14 cellular contexts compared by ENCODE assay signal in the genomic region with DNA sequence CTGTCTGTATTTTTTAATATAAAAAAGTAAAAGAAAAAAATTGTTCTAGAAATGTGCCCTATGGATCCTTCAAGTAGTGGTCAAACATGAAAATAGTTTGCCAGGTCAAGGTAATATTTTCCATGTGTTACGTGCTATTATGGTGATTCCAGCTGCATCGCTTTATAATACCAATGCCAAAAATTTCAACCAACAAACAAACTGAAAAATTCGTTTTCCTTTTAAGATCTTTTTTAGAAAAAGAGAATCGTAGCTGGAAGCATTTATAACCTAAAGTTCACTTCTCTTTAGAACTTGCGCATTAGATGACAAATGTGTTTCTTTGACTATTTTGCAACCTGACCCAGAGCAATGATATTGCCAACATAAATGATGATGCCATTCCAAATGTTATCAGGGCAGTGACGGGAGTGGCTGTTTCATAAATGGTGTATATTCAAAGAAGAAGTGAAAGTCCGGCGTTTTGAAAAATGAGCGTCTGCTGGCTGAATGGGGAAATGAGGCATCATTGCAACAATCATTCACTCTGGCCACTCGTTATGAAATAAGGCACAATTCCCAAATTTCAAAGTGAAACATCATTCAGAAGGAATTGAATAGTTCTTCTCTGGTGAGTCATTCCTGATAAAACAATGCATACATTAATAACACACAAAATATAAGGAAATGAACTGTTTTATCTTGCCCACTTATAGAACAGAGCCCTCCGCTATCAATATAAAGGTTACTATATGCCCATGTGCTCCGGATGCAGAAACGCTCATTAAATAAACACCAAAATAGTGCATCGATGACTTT.
DNase-seq lines count a peak whose midpoint lies in the region; ATAC-seq and TF ChIP-seq lines count a peak whose summit lies in the region.
"Had no signal": no experiment of that assay in that cellular context is flagged by ENCODE, and none has a peak within 500 bp of the region (broad histone marks: within the 10 kb centered on the region; RNA-seq: fewer than 3 reads in every experiment).

No MANE protein-coding gene starts in this region.

- peak; percentile 77 for DNase-seq in IMR-90
- DNase-seq in SKM-1 treated with dmso at 0.1 percent for 144 hours (lab: John Stamatoyannopoulos, UW; ENCODE audit: unreplicated experiment): peak; percentile 92
- peak; percentile 97 for DNase-seq in fibroblast of the aortic adventitia (ENCODE audit: low read depth)
- DNase-seq in thoracic aorta (ENCODE audit: low spot score): peak; percentile 25
- DNase-seq in NCI-H2107 (lab: John Stamatoyannopoulos, UW): no peak
- no peak for DNase-seq in activated CD4-positive, alpha-beta T cell treated with anti-CD3 and anti-CD28 coated beads, Interleukin-2, amount 10 ng/mL, durations not matched to agents 7 days and 5 days
- no peak for DNase-seq in CD8-positive, alpha-beta T cell
- DNase-seq: activated CD4-positive, alpha-beta memory T cell treated with anti-CD3 and anti-CD28 coated beads, Interleukin-2, amount 10 ng/mL, durations not matched to agents 7 days and 5 days; activated naive CD4-positive, alpha-beta T cell treated with anti-CD3 and anti-CD28 coated beads, Interleukin-2, amount 50 U/mL, for 16 hours; DMS79 treated with DMSO at 0.1 percent for 48 hours; NCI-H1092; NCI-H82; T-helper 2 cell had no signal

- no peaks in the 10 kb centered on the region for H3K9me1 ChIP-seq in IMR-90 (ENCODE audit: insufficient read depth, low read length)

- H2AK9ac ChIP-seq in IMR-90 (replicated peaks; ENCODE audit: low read depth, low read length, poor library complexity): no peak overlapping the region

- WGBS in IMR-90 (ENCODE audit: extremely low coverage in 2 of 2, insufficient read length in 1 of 2), 2 experiments: 74% methylated on average over 3 of the region's 14 CpGs; no CpG with 5 or more reads in 1 of the 2 experiments

- ATAC-seq in IMR-90 (ENCODE audit: low read depth) (peak; percentile 76), thoracic aorta (ENCODE audit: insufficient number of reproducible peaks, low FRiP score, low read depth) (peak; percentile 62), HG02588 (IDR thresholded peaks at IDR 0.05; ENCODE audit: unreplicated experiment) (no peak)
- no peak for ATAC-seq in CD8-positive, alpha-beta T cell

- H3K4me1 ChIP-seq in IMR-90 (ENCODE audit: control insufficient read depth, insufficient read depth, low read length) (no peaks in the 10 kb centered on the region), thoracic aorta (ENCODE audit: control insufficient read depth in 1 of 2, low read depth in 2 of 2) (peaks cover 3 to 14% of the 10 kb centered on the region in 2 donors)
- no peaks in the 10 kb centered on the region for H3K4me1 ChIP-seq in CD8-positive, alpha-beta T cell (ENCODE audit: insufficient read depth, low read length)

- no peaks in the 10 kb centered on the region for H3K4me1 Mint-ChIP-seq in activated CD4-positive, alpha-beta T cell treated with anti-CD3 and anti-CD28 coated beads, Interleukin-2, amount 10 ng/mL, durations not matched to agents 7 days and 5 days
- no peaks in the 10 kb centered on the region for H3K4me1 Mint-ChIP-seq in CD8-positive, alpha-beta T cell (ENCODE audit: low read depth)
- H3K4me1 Mint-ChIP-seq: activated CD4-positive, alpha-beta memory T cell treated with anti-CD3 and anti-CD28 coated beads, Interleukin-2, amount 10 ng/mL, durations not matched to agents 7 days and 5 days had no signal

- no peaks in the 10 kb centered on the region for H3K79me1 ChIP-seq in IMR-90 (ENCODE audit: low read depth in 1 of 2, low read length in 2 of 2)

- TF ChIP-seq POLR2A in IMR-90 (IDR thresholded peaks at IDR 0.05; ENCODE audit: low read depth, low read length): no peak

- no peak overlapping the region for H4K5ac ChIP-seq in IMR-90 (ENCODE audit: low read depth, low read length)

- H2AK5ac ChIP-seq in IMR-90 (ENCODE audit: low read depth, low read length): no peak overlapping the region

- peak overlapping the region; percentile 56 for H3K14ac ChIP-seq in IMR-90 (replicated peaks; ENCODE audit: low read depth, low read length)

- no peak overlapping the region for H2BK15ac ChIP-seq in IMR-90 (ENCODE audit: low read depth, low read length)

- no peak for TF ChIP-seq RAD21 in IMR-90 (IDR thresholded peaks at IDR 0.05; ENCODE audit: low read length)

- H4K20me1 ChIP-seq in IMR-90 (ENCODE audit: insufficient read depth, low read length): no peaks in the 10 kb centered on the region

- H3K56ac ChIP-seq in IMR-90 (ENCODE audit: extremely low read depth, insufficient read depth, low read length): no peak overlapping the region

- BruUV-seq in IMR-90 (replicated peaks; lab: Mats Ljungman, UMichigan): no TSS peak

- no peak overlapping the region for H3K23ac ChIP-seq in IMR-90 (ENCODE audit: low read depth, low read length)

- POLR2A ChIA-PET in IMR-90 (lab: Charles Lee; ENCODE audit: unreplicated experiment): no interaction called here
- POLR2A ChIA-PET in activated CD4-positive, alpha-beta T cell treated with anti-CD3 and anti-CD28 coated beads, Interleukin-2, amount 10 ng/mL, durations not matched to agents 7 days and 5 days (lab: Charles Lee): no interaction called here
- POLR2A ChIA-PET in CD8-positive, alpha-beta T cell (lab: Charles Lee): no interaction called here

- H3K27me3 ChIP-seq in IMR-90 (ENCODE audit: control insufficient read depth, insufficient read depth, low read length) (no peaks in the 10 kb centered on the region), thoracic aorta (replicated peaks; ENCODE audit: insufficient read depth) (no peaks in the 10 kb centered on the region)
- no peaks in the 10 kb centered on the region for H3K27me3 ChIP-seq in CD8-positive, alpha-beta T cell (ENCODE audit: insufficient read depth, low read length)

- H3K36me3 ChIP-seq in IMR-90 (ENCODE audit: control insufficient read depth, insufficient read depth, low read length) (no peaks in the 10 kb centered on the region), thoracic aorta (no peaks in the 10 kb centered on the region)
- H3K36me3 ChIP-seq in CD8-positive, alpha-beta T cell (ENCODE audit: insufficient read depth, low read length): no peaks in the 10 kb centered on the region

- no peaks in the 10 kb centered on the region for H3K27me3 Mint-ChIP-seq in activated CD4-positive, alpha-beta T cell treated with anti-CD3 and anti-CD28 coated beads, Interleukin-2, amount 10 ng/mL, durations not matched to agents 7 days and 5 days
- peaks cover 9% of the 10 kb centered on the region for H3K27me3 Mint-ChIP-seq in CD8-positive, alpha-beta T cell (ENCODE audit: low read depth)

- intact Hi-C loops in IMR-90 (cut with micrococcal nuclease): no loop called here
- intact Hi-C loops in CD8-positive, alpha-beta T cell (cut with DNase I, micrococcal nuclease): no loop called here

- peak overlapping the region; percentile 58; the same call in 1 of the 2 replicates for H3K4me2 ChIP-seq in IMR-90 (ENCODE audit: low read depth, low read length)

- H3K9me3 ChIP-seq in IMR-90 (ENCODE audit: control insufficient read depth, insufficient read depth, low read length): no peaks in the 10 kb centered on the region
- H3K9me3 ChIP-seq in thoracic aorta: no peaks in the 10 kb centered on the region
- no peaks in the 10 kb centered on the region for H3K9me3 ChIP-seq in CD8-positive, alpha-beta T cell (ENCODE audit: low read length)

- in situ Hi-C loops in IMR-90 (cut with MboI; ENCODE audit: low sequenced_read_pairs): no loop called here

- no peak overlapping the region for H3K4me3 Mint-ChIP-seq in activated CD4-positive, alpha-beta T cell treated with anti-CD3 and anti-CD28 coated beads, Interleukin-2, amount 10 ng/mL, durations not matched to agents 7 days and 5 days
- H3K4me3 Mint-ChIP-seq in CD8-positive, alpha-beta T cell: no peak overlapping the region
- H3K4me3 Mint-ChIP-seq: activated CD4-positive, alpha-beta memory T cell treated with anti-CD3 and anti-CD28 coated beads, Interleukin-2, amount 10 ng/mL, durations not matched to agents 7 days and 5 days had no signal

- dilution Hi-C loops in IMR-90 (cut with HindIII; ENCODE audit: low sequenced_read_pairs, unreplicated experiment): no loop called here

- H4K8ac ChIP-seq in IMR-90 (ENCODE audit: low read depth in 2 of 2, low read length in 2 of 2): peak overlapping the region; percentile 2 to 32; a peak in 2 of 4 replicates

- no peak overlapping the region for H3K27ac Mint-ChIP-seq in activated CD4-positive, alpha-beta T cell treated with anti-CD3 and anti-CD28 coated beads, Interleukin-2, amount 10 ng/mL, durations not matched to agents 7 days and 5 days
- no peak overlapping the region for H3K27ac Mint-ChIP-seq in CD8-positive, alpha-beta T cell
- H3K27ac Mint-ChIP-seq: activated CD4-positive, alpha-beta memory T cell treated with anti-CD3 and anti-CD28 coated beads, Interleukin-2, amount 10 ng/mL, durations not matched to agents 7 days and 5 days had no signal

- no peak overlapping the region for H3K4ac ChIP-seq in IMR-90 (ENCODE audit: low read depth, low read length)

- peak overlapping the region; percentile 64 for H2BK5ac ChIP-seq in IMR-90 (ENCODE audit: low read depth, low read length, poor library complexity, severe bottlenecking)

- H3K27ac ChIP-seq in IMR-90 (ENCODE audit: insufficient read depth, low read length) (no peak overlapping the region), thoracic aorta (no peak overlapping the region)
- no peak overlapping the region for H3K27ac ChIP-seq in CD8-positive, alpha-beta T cell (ENCODE audit: low read depth, low read length)

- H3K4me3 ChIP-seq in IMR-90 (ENCODE audit: insufficient read depth, low read depth, low read length) (peak overlapping the region; percentile 27; the same call in 1 of the 2 replicates), fibroblast of the aortic adventitia (ENCODE audit: low read depth, low read length) (peak overlapping the region; percentile 7), thoracic aorta (peak overlapping the region; percentile 58)
- H3K4me3 ChIP-seq in CD8-positive, alpha-beta T cell (ENCODE audit: low read depth, low read length): no peak overlapping the region

- no peak overlapping the region for H2AFZ ChIP-seq in IMR-90 (replicated peaks; ENCODE audit: low read length, poor library complexity)

- CTCF ChIA-PET in IMR-90 (lab: Yijun Ruan, JAX): interaction anchor here (1.2 to 1.4 kb wide), 2 partner anchors 23 to 24 kb away, joined by 3 read pairs; no protein-coding TSS in a partner anchor
- CTCF ChIA-PET in activated CD4-positive, alpha-beta T cell treated with anti-CD3 and anti-CD28 coated beads, Interleukin-2, amount 10 ng/mL, durations not matched to agents 7 days and 5 days (lab: Charles Lee): no interaction called here
- CTCF ChIA-PET in CD8-positive, alpha-beta T cell (lab: Charles Lee): no interaction called here

- peak overlapping the region; percentile 53; the same call in 1 of the 2 replicates for H2BK20ac ChIP-seq in IMR-90 (ENCODE audit: low read depth, low read length)

- no peak overlapping the region for H3K9ac ChIP-seq in IMR-90 (ENCODE audit: low read depth, low read length)

- H4K91ac ChIP-seq in IMR-90 (ENCODE audit: insufficient read depth, low read depth, low read length): no peak overlapping the region

- no peaks in the 10 kb centered on the region for H3K9me3 Mint-ChIP-seq in activated CD4-positive, alpha-beta T cell treated with anti-CD3 and anti-CD28 coated beads, Interleukin-2, amount 10 ng/mL, durations not matched to agents 7 days and 5 days
- H3K9me3 Mint-ChIP-seq in CD8-positive, alpha-beta T cell: no peaks in the 10 kb centered on the region
- H3K9me3 Mint-ChIP-seq: activated CD4-positive, alpha-beta memory T cell treated with anti-CD3 and anti-CD28 coated beads, Interleukin-2, amount 10 ng/mL, durations not matched to agents 7 days and 5 days had no signal

- H3K18ac ChIP-seq in IMR-90 (ENCODE audit: low read depth, low read length): no peak overlapping the region; the same call in 1 of the 2 replicates

- TF ChIP-seq CTCF in IMR-90 (conservative IDR thresholded peaks at IDR 0.05; ENCODE audit: low read depth, low read length): no peak
- TF ChIP-seq CTCF in fibroblast of the aortic adventitia (IDR thresholded peaks at IDR 0.05; ENCODE audit: insufficient read depth, low read length): no peak
- TF ChIP-seq CTCF in thoracic aorta (IDR thresholded peaks at IDR 0.05): no peak
- TF ChIP-seq CTCF in CD8-positive, alpha-beta T cell (IDR thresholded peaks at IDR 0.05): no peak

- peak overlapping the region; percentile 29 for H2BK120ac ChIP-seq in IMR-90 (ENCODE audit: low read depth, low read length)

- no peaks in the 10 kb centered on the region for H3K36me3 Mint-ChIP-seq in activated CD4-positive, alpha-beta T cell treated with anti-CD3 and anti-CD28 coated beads, Interleukin-2, amount 10 ng/mL, durations not matched to agents 7 days and 5 days (ENCODE audit: low read depth)
- H3K36me3 Mint-ChIP-seq in CD8-positive, alpha-beta T cell: no peaks in the 10 kb centered on the region

Comparison
In these comparisons a context has a peak if more than half of its experiments do, and no peak if none do; other contexts are left out.
1. ATAC-seq: peak in IMR-90 (single experiment) and thoracic aorta (single experiment); none in HG02588 (single experiment) and CD8-positive, alpha-beta T cell (single experiment).
2. DNase-seq: peak in IMR-90 (single experiment), SKM-1 treated with dmso at 0.1 percent for 144 hours (single experiment), fibroblast of the aortic adventitia (single experiment) and thoracic aorta (single experiment); none in NCI-H2107 (single experiment), activated CD4-positive, alpha-beta T cell treated with anti-CD3 and anti-CD28 coated beads, Interleukin-2, amount 10 ng/mL, durations not matched to agents 7 days and 5 days (single experiment) and CD8-positive, alpha-beta T cell (0 of 7).